ENCODE assay signal across 23 cellular contexts in the genomic region with DNA sequence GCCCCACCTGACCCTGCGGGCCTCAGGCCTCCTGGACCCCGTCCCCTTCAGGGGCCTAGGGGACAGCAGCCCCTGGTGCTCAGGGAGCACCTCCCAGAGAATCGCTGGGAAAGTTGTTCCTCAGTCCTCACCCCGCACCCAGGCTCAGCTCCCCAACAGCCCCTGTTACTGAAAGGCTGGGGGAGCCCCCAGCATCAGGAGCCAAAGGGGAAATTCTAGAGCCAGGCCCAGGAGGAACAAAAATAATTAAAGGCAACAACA.
DNase-seq lines count a peak whose midpoint lies in the region; ATAC-seq and TF ChIP-seq lines count a peak whose summit lies in the region.
"Had no signal": no experiment of that assay in that cellular context is flagged by ENCODE, and none has a peak within 500 bp of the region (broad histone marks: within the 10 kb centered on the region; RNA-seq: fewer than 3 reads in every experiment).

No MANE protein-coding gene starts in this region.

- H3K4ac ChIP-seq in neuronal stem cell (ENCODE audit: low read length): no peak overlapping the region

- H3K79me1 ChIP-seq in neuronal stem cell (ENCODE audit: low read depth, low read length): peaks cover 2% of the 10 kb centered on the region

- no peak overlapping the region for H4K8ac ChIP-seq in neuronal stem cell (ENCODE audit: low read depth, low read length)

- H3K4me3 ChIP-seq in neuronal stem cell (ENCODE audit: low read length in 2 of 2) (peak overlapping the region in 1 of 2 donors; percentile 9), upper lobe of right lung (no peak overlapping the region)
- H3K4me3 ChIP-seq: BLaER1, GM12878 had no signal

- no peak overlapping the region for H2BK12ac ChIP-seq in neuronal stem cell (ENCODE audit: low read length)

- H3K36me3 ChIP-seq in neuronal stem cell (replicated peaks in 1 of 2; ENCODE audit: control insufficient read depth in 2 of 2, insufficient read depth in 2 of 2, low read length in 2 of 2) (no peaks in the 10 kb centered on the region), upper lobe of right lung (no peaks in the 10 kb centered on the region)
- H3K36me3 ChIP-seq: BE2C, BLaER1 had no signal

- no peak overlapping the region for H3K27ac Mint-ChIP-seq in stimulated activated naive CD8-positive, alpha-beta T cell treated with anti-CD3 and anti-CD28 coated beads, Interleukin-15, amount 100 ng/mL, for 72 hours
- H3K27ac Mint-ChIP-seq: CD4-positive, CD25-positive, alpha-beta regulatory T cell; CD8-positive, alpha-beta memory T cell had no signal

- H3K4me1 ChIP-seq in neuronal stem cell (ENCODE audit: control insufficient read depth in 2 of 2, insufficient read depth in 1 of 2, low read depth in 1 of 2, low read length in 2 of 2): no peaks in the 10 kb centered on the region
- no peaks in the 10 kb centered on the region for H3K4me1 ChIP-seq in upper lobe of right lung
- H3K4me1 ChIP-seq: BE2C, BLaER1 had no signal

- H2BK5ac ChIP-seq in neuronal stem cell (ENCODE audit: low read length): peak overlapping the region; percentile 87

- no peak overlapping the region for H2AFZ ChIP-seq in neuronal stem cell (ENCODE audit: low read length)

- no peak overlapping the region for H2BK120ac ChIP-seq in neuronal stem cell (ENCODE audit: low read depth, low read length)

- H3K18ac ChIP-seq in neuronal stem cell (ENCODE audit: low read length): no peak overlapping the region

- no peaks in the 10 kb centered on the region for H3K4me1 Mint-ChIP-seq in stimulated activated naive CD8-positive, alpha-beta T cell treated with anti-CD3 and anti-CD28 coated beads, Interleukin-15, amount 100 ng/mL, for 72 hours
- H3K4me1 Mint-ChIP-seq: CD14-positive monocyte; CD4-positive, alpha-beta memory T cell; CD4-positive, CD25-positive, alpha-beta regulatory T cell; CD8-positive, alpha-beta memory T cell had no signal

- intact Hi-C loops in upper lobe of right lung (cut with DNase I): no loop called here

- H3K9me3 ChIP-seq in neuronal stem cell (replicated peaks in 1 of 2; ENCODE audit: control insufficient read depth in 2 of 2, insufficient read depth in 1 of 2, low read depth in 1 of 2, low read length in 2 of 2) (no peaks in the 10 kb centered on the region), upper lobe of right lung (no peaks in the 10 kb centered on the region)
- H3K9me3 ChIP-seq: BE2C had no signal

- no peak overlapping the region for H3K9ac ChIP-seq in neuronal stem cell (ENCODE audit: low read depth, low read length, poor library complexity)
- H3K9ac ChIP-seq: BLaER1 had no signal

- no peak overlapping the region for H4K91ac ChIP-seq in neuronal stem cell (ENCODE audit: low read depth, low read length, poor library complexity)

- H3K23ac ChIP-seq in neuronal stem cell (ENCODE audit: low read depth, low read length, poor library complexity): no peak overlapping the region

- H3K14ac ChIP-seq in neuronal stem cell (ENCODE audit: low read length): peak overlapping the region; percentile 71

- no peak overlapping the region for H2AK5ac ChIP-seq in neuronal stem cell (ENCODE audit: low read depth, low read length)

- ATAC-seq in stimulated activated naive CD8-positive, alpha-beta T cell treated with anti-CD3 and anti-CD28 coated beads, Interleukin-15, amount 100 ng/mL, for 72 hours: peak; percentile 46
- ATAC-seq in stimulated activated naive CD8-positive, alpha-beta T cell treated with anti-CD3 and anti-CD28 coated beads, Interleukin-15, Interleukin-2, amounts not matched to agents 100 U/mL and 50 U/mL, for 24 hours: no peak
- ATAC-seq in upper lobe of right lung: peak; percentile 19
- ATAC-seq: GM12878 had no signal

- H3K27me3 ChIP-seq in neuronal stem cell (ENCODE audit: control insufficient read depth in 3 of 3, insufficient read depth in 3 of 3, low read depth in 1 of 3, low read length in 3 of 3) (no peaks in the 10 kb centered on the region), upper lobe of right lung (no peaks in the 10 kb centered on the region)
- H3K27me3 ChIP-seq: BE2C, BLaER1 had no signal

- H3K4me2 ChIP-seq in neuronal stem cell (ENCODE audit: insufficient read depth, low read length, poor library complexity, severe bottlenecking): no peak overlapping the region
- H3K4me2 ChIP-seq: BLaER1 had no signal

- H3K27ac ChIP-seq in neuronal stem cell (replicated peaks; ENCODE audit: low read length): no peak overlapping the region
- H3K27ac ChIP-seq in upper lobe of right lung: no peak overlapping the region
- H3K27ac ChIP-seq: BLaER1 had no signal

- no peak for DNase-seq in stimulated activated naive CD8-positive, alpha-beta T cell treated with anti-CD3 and anti-CD28 coated beads, Interleukin-15, amount 100 ng/mL, for 72 hours
- no peak for DNase-seq in stimulated activated naive CD8-positive, alpha-beta T cell treated with anti-CD3 and anti-CD28 coated beads, Interleukin-15, Interleukin-2, amounts not matched to agents 100 U/mL and 50 U/mL, for 24 hours
- no peak for DNase-seq in neuronal stem cell (ENCODE audit: low spot score)
- no peak for DNase-seq in upper lobe of right lung
- DNase-seq in UCSD-AML1 (lab: John Stamatoyannopoulos, UW; ENCODE audit: unreplicated experiment): no peak
- no peak for DNase-seq in NCI-H2081 treated with DMSO at 0.1 percent for 48 hours (lab: John Stamatoyannopoulos, UW)
- DNase-seq: 8988T; ACHN; BE2C; C1 segment of cervical spinal cord; CD4-positive, alpha-beta memory T cell; CD4-positive, CD25-positive, alpha-beta regulatory T cell; CD8-positive, alpha-beta memory T cell; COR-L47; DMS 273 treated with DMSO at 0.1 percent for 48 hours; DMS153; DMS79; DND-41; EL; GDM1 had no signal

- H3K4me3 Mint-ChIP-seq in stimulated activated naive CD8-positive, alpha-beta T cell treated with anti-CD3 and anti-CD28 coated beads, Interleukin-15, amount 100 ng/mL, for 72 hours: no peak overlapping the region
- H3K4me3 Mint-ChIP-seq: CD14-positive monocyte; CD4-positive, alpha-beta memory T cell; CD4-positive, CD25-positive, alpha-beta regulatory T cell; CD8-positive, alpha-beta memory T cell had no signal

- no peak overlapping the region for H2BK15ac ChIP-seq in neuronal stem cell (ENCODE audit: low read length)

- TF ChIP-seq CTCF in upper lobe of right lung (IDR thresholded peaks at IDR 0.05): no peak

- H3K27me3 Mint-ChIP-seq in stimulated activated naive CD8-positive, alpha-beta T cell treated with anti-CD3 and anti-CD28 coated beads, Interleukin-15, amount 100 ng/mL, for 72 hours: no peaks in the 10 kb centered on the region
- H3K27me3 Mint-ChIP-seq: CD4-positive, CD25-positive, alpha-beta regulatory T cell had no signal

- no CpG with 5 or more reads among the region's 4 CpGs for WGBS in neuronal stem cell (ENCODE audit: extremely low coverage in 2 of 2, insufficient read length in 2 of 2, insufficient replicate concordance in 1 of 2), 2 donors

- peaks cover 0 to 6% of the 10 kb centered on the region in 2 donors for H3K9me3 Mint-ChIP-seq in stimulated activated naive CD8-positive, alpha-beta T cell treated with anti-CD3 and anti-CD28 coated beads, Interleukin-15, amount 100 ng/mL, for 72 hours
